In genomic region chr11:40030867-40031266, GRCh38 we compare ENCODE assay signal across 19 cellular contexts.
DNase-seq lines count a peak whose midpoint lies in the region; ATAC-seq, FAIRE-seq and TF ChIP-seq lines count a peak whose summit lies in the region.
"Had no signal": no experiment of that assay in that cellular context is flagged by ENCODE, and none has a peak within 500 bp of the region (broad histone marks: within the 10 kb centered on the region; RNA-seq: fewer than 3 reads in every experiment).

No MANE protein-coding gene starts in this region.

- peaks cover 2% of the 10 kb centered on the region for H3K27me3 Mint-ChIP-seq in nephron (ENCODE audit: low read depth)
- H3K27me3 Mint-ChIP-seq in effector memory CD8-positive, alpha-beta T cell: no peaks in the 10 kb centered on the region
- H3K27me3 Mint-ChIP-seq: CD4-positive, CD25-positive, alpha-beta regulatory T cell had no signal

- DNase-seq in ELF-1 (ENCODE audit: low read depth, low spot score) (peak; percentile 63), RCC 7860 (ENCODE audit: low spot score) (peak; percentile 9), iPS DF 4.7 (ENCODE audit: extremely low read depth, low spot score) (peak; percentile 74), NCI-H226 (no peak), lower leg skin (ENCODE audit: low spot score in 2 of 2) (no peak)
- no peak for DNase-seq in effector memory CD8-positive, alpha-beta T cell
- no peak for DNase-seq in activated naive CD4-positive, alpha-beta T cell treated with anti-CD3 and anti-CD28 coated beads, Interleukin-2, amount 50 U/mL, for 72 hours (ENCODE audit: low spot score in 2 of 2)
- DNase-seq: BE2C; CD4-positive, CD25-positive, alpha-beta regulatory T cell; COR-L47; GF-D8; IMR-90; MG63; NCI-H1048; NCI-H1436; NCI-H1930; NCI-H345; NCI-H524 treated with DMSO at 0.1 percent for 48 hours had no signal

- no peak for ATAC-seq in effector memory CD8-positive, alpha-beta T cell (replicated peaks)
- ATAC-seq in activated naive CD4-positive, alpha-beta T cell treated with anti-CD3 and anti-CD28 coated beads, Interleukin-2, amount 50 U/mL, for 72 hours: no peak

- H3K36me3 Mint-ChIP-seq in nephron (ENCODE audit: low read depth): no peaks in the 10 kb centered on the region
- H3K36me3 Mint-ChIP-seq in effector memory CD8-positive, alpha-beta T cell (ENCODE audit: insufficient read depth): no peaks in the 10 kb centered on the region
- H3K36me3 Mint-ChIP-seq in activated naive CD4-positive, alpha-beta T cell treated with anti-CD3 and anti-CD28 coated beads, Interleukin-2, amount 50 U/mL, for 72 hours: no peaks in the 10 kb centered on the region
- H3K36me3 Mint-ChIP-seq: CD4-positive, CD25-positive, alpha-beta regulatory T cell had no signal

- H3K4me3 ChIP-seq in lower leg skin (ENCODE audit: low read depth, poor library complexity, severe bottlenecking): no peak overlapping the region
- H3K4me3 ChIP-seq: MG63 had no signal

- H3K4me1 Mint-ChIP-seq in nephron: peaks cover 15% of the 10 kb centered on the region
- H3K4me1 Mint-ChIP-seq in effector memory CD8-positive, alpha-beta T cell (ENCODE audit: low read depth in 2 of 2): no peaks in the 10 kb centered on the region
- H3K4me1 Mint-ChIP-seq: CD4-positive, CD25-positive, alpha-beta regulatory T cell had no signal

- intact Hi-C loops in lower leg skin (cut with DNase I; ENCODE audit: low total_unique reads): no loop called here

- no peak overlapping the region for H3K4me3 Mint-ChIP-seq in nephron
- no peak overlapping the region for H3K4me3 Mint-ChIP-seq in effector memory CD8-positive, alpha-beta T cell
- H3K4me3 Mint-ChIP-seq: CD4-positive, CD25-positive, alpha-beta regulatory T cell had no signal

- no peak for TF ChIP-seq POLR2A in lower leg skin (IDR thresholded peaks at IDR 0.05)

- WGBS in lower leg skin, 2 donors: 63 to 66% methylated on average over 2 of the region's 2 CpGs

- no peak for FAIRE-seq in RCC 7860 (lab: Jason Lieb, UNC)

- H3K27ac Mint-ChIP-seq in nephron: peak overlapping the region; percentile 60 to 87 (median 87)
- no peak overlapping the region for H3K27ac Mint-ChIP-seq in effector memory CD8-positive, alpha-beta T cell
- H3K27ac Mint-ChIP-seq in activated naive CD4-positive, alpha-beta T cell treated with anti-CD3 and anti-CD28 coated beads, Interleukin-2, amount 50 U/mL, for 72 hours: no peak overlapping the region
- H3K27ac Mint-ChIP-seq: CD4-positive, CD25-positive, alpha-beta regulatory T cell had no signal

- no peaks in the 10 kb centered on the region for H3K9me3 Mint-ChIP-seq in nephron
- peaks cover 0 to 15% of the 10 kb centered on the region in 2 donors for H3K9me3 Mint-ChIP-seq in effector memory CD8-positive, alpha-beta T cell
- peaks cover 17 to 18% of the 10 kb centered on the region in 2 donors for H3K9me3 Mint-ChIP-seq in activated naive CD4-positive, alpha-beta T cell treated with anti-CD3 and anti-CD28 coated beads, Interleukin-2, amount 50 U/mL, for 72 hours

- no peak for TF ChIP-seq CTCF in nephron (IDR thresholded peaks at IDR 0.05; ENCODE audit: unreplicated experiment in 3 of 3)
- TF ChIP-seq CTCF in lower leg skin (IDR thresholded peaks at IDR 0.05): no peak

Comparison
In these comparisons a context has a peak if more than half of its experiments do, and no peak if none do; other contexts are left out.
1. DNase-seq: peak in ELF-1 (single experiment), RCC 7860 (single experiment) and iPS DF 4.7 (single experiment); none in NCI-H226 (single experiment), lower leg skin (0 of 2), effector memory CD8-positive, alpha-beta T cell (0 of 3) and activated naive CD4-positive, alpha-beta T cell treated with anti-CD3 and anti-CD28 coated beads, Interleukin-2, amount 50 U/mL, for 72 hours (0 of 2).
2. H3K27ac Mint-ChIP-seq: peak in nephron (3 of 3); none in effector memory CD8-positive, alpha-beta T cell (0 of 2) and activated naive CD4-positive, alpha-beta T cell treated with anti-CD3 and anti-CD28 coated beads, Interleukin-2, amount 50 U/mL, for 72 hours (0 of 2).